Comparison of ENCODE assay signal across 8 cellular contexts in the genomic region with DNA sequence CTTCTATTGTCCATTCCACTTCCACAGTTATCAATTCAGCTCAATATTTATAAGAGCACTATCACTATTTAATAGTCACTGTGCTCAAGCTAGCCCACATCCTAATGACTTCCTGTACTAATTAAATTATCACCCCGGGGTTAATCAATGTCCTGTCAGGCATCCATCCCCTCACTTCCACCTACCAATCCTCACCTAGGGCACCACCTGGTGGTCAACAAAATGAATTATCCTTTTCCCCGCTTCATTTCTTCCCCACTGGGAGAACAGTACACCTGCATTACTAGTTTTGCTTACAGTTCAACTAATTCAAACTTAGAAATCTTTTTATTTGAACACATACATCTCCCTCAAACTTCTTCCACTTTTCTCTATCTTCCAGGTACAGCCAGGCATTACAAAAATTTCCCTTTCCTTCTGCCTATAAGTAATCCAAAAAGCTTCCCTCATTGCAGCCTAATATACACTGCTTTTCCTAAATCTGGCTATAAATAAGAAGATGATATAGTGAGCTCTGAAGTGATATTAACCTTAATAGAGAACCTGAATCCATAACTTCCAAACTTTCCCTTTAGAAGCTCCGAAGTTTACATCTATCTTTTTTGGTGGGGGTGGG.
DNase-seq lines count a peak whose midpoint lies in the region; ATAC-seq and TF ChIP-seq lines count a peak whose summit lies in the region.

No MANE protein-coding gene starts in this region.

- TF ChIP-seq EP300 in gastroesophageal sphincter (IDR thresholded peaks at IDR 0.05), result no peak

- no peak for TF ChIP-seq POLR2A in gastroesophageal sphincter (IDR thresholded peaks at IDR 0.05)

- no peaks in the 10 kb centered on the region for H3K9me3 Mint-ChIP-seq in activated T-cell treated with anti-CD3 and anti-CD28 coated beads, Interleukin-2, amount 50 U/mL, for 4 hours

- peaks cover 0 to 14% (median 3%) of the 10 kb centered on the region in 3 donors for H3K4me1 ChIP-seq in gastroesophageal sphincter

- DNase-seq in DMS153 treated with DMSO at 0.1 percent for 48 hours (lab: John Stamatoyannopoulos, UW; ENCODE audit: unreplicated experiment) (peak; percentile 47), DMS153 (lab: John Stamatoyannopoulos, UW) (no peak), HPDE6-E6E7 (ENCODE audit: extremely low spot score) (peak; percentile 36), NOMO-1 treated with dmso at 0.1 percent for 144 hours (lab: John Stamatoyannopoulos, UW; ENCODE audit: unreplicated experiment) (peak; percentile 51), putamen (ENCODE audit: low spot score) (peak; percentile 39)
- peak; percentile 20 for DNase-seq in activated T-cell treated with anti-CD3 and anti-CD28 coated beads, Interleukin-2, amount 50 U/mL, for 4 hours

- H3K36me3 ChIP-seq in gastroesophageal sphincter, result peaks cover 0 to 6% of the 10 kb centered on the region in 2 donors

- no peaks in the 10 kb centered on the region for H3K27me3 ChIP-seq in gastroesophageal sphincter

- H3K36me3 Mint-ChIP-seq in activated T-cell treated with anti-CD3 and anti-CD28 coated beads, Interleukin-2, amount 50 U/mL, for 4 hours (ENCODE audit: insufficient read depth), result peaks cover 6% of the 10 kb centered on the region

- H3K4me3 ChIP-seq in gastroesophageal sphincter, result no peak overlapping the region

- H3K27me3 Mint-ChIP-seq in activated T-cell treated with anti-CD3 and anti-CD28 coated beads, Interleukin-2, amount 50 U/mL, for 4 hours (ENCODE audit: low read depth), result no peaks in the 10 kb centered on the region

- H3K27ac ChIP-seq in gastroesophageal sphincter, result no peak overlapping the region

- ATAC-seq in activated T-cell treated with anti-CD3 and anti-CD28 coated beads, Interleukin-2, amount 50 U/mL, for 4 hours, result peak in 1 of 2 donors; percentile 51
- ATAC-seq in gastroesophageal sphincter, result no peak
- no peak for ATAC-seq in HG03280 (IDR thresholded peaks at IDR 0.05; ENCODE audit: unreplicated experiment)

- peaks cover 18% of the 10 kb centered on the region for H3K4me1 Mint-ChIP-seq in activated T-cell treated with anti-CD3 and anti-CD28 coated beads, Interleukin-2, amount 50 U/mL, for 4 hours (ENCODE audit: low read depth)

- no peaks in the 10 kb centered on the region for H3K9me3 ChIP-seq in gastroesophageal sphincter

- peak; percentile 58 to 74 (median 69) for TF ChIP-seq CTCF in gastroesophageal sphincter (IDR thresholded peaks at IDR 0.05)

- no peak overlapping the region for H3K4me3 Mint-ChIP-seq in activated T-cell treated with anti-CD3 and anti-CD28 coated beads, Interleukin-2, amount 50 U/mL, for 4 hours

- WGBS in gastroesophageal sphincter (ENCODE audit: low coverage in 1 of 2), 2 donors, result 28 to 38% methylated on average over 2 to 3 of the region's 3 CpGs
